30 cellular contexts compared by ENCODE assay signal in genomic region chr6:111253999-111254778, GRCh38.
DNase-seq lines count a peak whose midpoint lies in the region; ATAC-seq, FAIRE-seq and TF ChIP-seq lines count a peak whose summit lies in the region.
"Had no signal": no experiment of that assay in that cellular context is flagged by ENCODE, and none has a peak within 500 bp of the region (broad histone marks: within the 10 kb centered on the region; RNA-seq: fewer than 3 reads in every experiment).

No MANE protein-coding gene starts in this region.

- in situ Hi-C loops in IMR-90 (cut with MboI; ENCODE audit: low sequenced_read_pairs) = no loop called here

- no peak overlapping the region for H3K56ac ChIP-seq in IMR-90 (ENCODE audit: extremely low read depth, insufficient read depth, low read length)

- no peak overlapping the region for H3K18ac ChIP-seq in IMR-90 (ENCODE audit: low read depth, low read length)

- H2BK120ac ChIP-seq in IMR-90 (ENCODE audit: low read depth, low read length) = no peak overlapping the region

- H3K9me1 ChIP-seq in IMR-90 (ENCODE audit: insufficient read depth, low read length) (no peaks in the 10 kb centered on the region), endothelial cell of umbilical vein (replicated peaks; ENCODE audit: control insufficient read depth, extremely low read depth, insufficient read depth, low read length) (no peaks in the 10 kb centered on the region)

- H3K4me3 ChIP-seq in IMR-90 (ENCODE audit: insufficient read depth, low read depth, low read length) (no peak overlapping the region), endothelial cell of umbilical vein (replicated peaks in 1 of 3; ENCODE audit: insufficient read depth in 1 of 3, low read depth in 1 of 3, low read length in 3 of 3) (no peak overlapping the region), SJCRH30 (no peak overlapping the region)
- H3K4me3 ChIP-seq: esophagus squamous epithelium, heart left ventricle, left lung, neural progenitor cell, thyroid gland, vagina had no signal

- no peak for DNase-seq in IMR-90
- no peak for DNase-seq in endothelial cell of umbilical vein (ENCODE audit: low read depth, low spot score)
- DNase-seq in left kidney (ENCODE audit: low read depth, low spot score) = peak; percentile 56
- DNase-seq in SJCRH30 = no peak
- DNase-seq in RWPE1 (ENCODE audit: low spot score) = no peak
- DNase-seq in Right ventricle myocardium superior = no peak
- DNase-seq: ACHN; activated CD4-positive, alpha-beta T cell treated with anti-CD3 and anti-CD28 coated beads for 36 hours; amygdala; brain microvascular endothelial cell; CD4-positive, alpha-beta memory T cell; esophagus squamous epithelium; foreskin keratinocyte; heart left ventricle; left lung; mesenchymal stem cell; NCI-H1930; NCI-H345; NCI-H69; right cardiac atrium; stimulated activated CD4-positive, alpha-beta T cell treated with anti-CD3 and anti-CD28 coated beads, Interleukin-2, amount 100 ng/mL, for 24 hours; T-helper 9 cell; thyroid gland had no signal

- no peak for FAIRE-seq in endothelial cell of umbilical vein (lab: Jason Lieb, UNC)
- FAIRE-seq: D721Med, endometrium, RCC 7860 had no signal

- H3K4me2 ChIP-seq in IMR-90 (ENCODE audit: low read depth, low read length) = no peak overlapping the region
- H3K4me2 ChIP-seq in endothelial cell of umbilical vein (ENCODE audit: insufficient read depth, low read length) = no peak overlapping the region

- H2BK15ac ChIP-seq in IMR-90 (ENCODE audit: low read depth, low read length) = no peak overlapping the region

- H3K9me3 ChIP-seq in ES-I3 (ENCODE audit: control insufficient read depth, insufficient read depth, low read length) (no peaks in the 10 kb centered on the region), IMR-90 (ENCODE audit: control insufficient read depth, insufficient read depth, low read length) (no peaks in the 10 kb centered on the region), endothelial cell of umbilical vein (replicated peaks; ENCODE audit: control insufficient read depth, insufficient read depth, low read length) (no peaks in the 10 kb centered on the region), SJCRH30 (replicated peaks) (no peaks in the 10 kb centered on the region)
- H3K9me3 ChIP-seq: esophagus squamous epithelium, heart left ventricle, left lung, thyroid gland, vagina had no signal

- no peak overlapping the region for H2AK9ac ChIP-seq in IMR-90 (replicated peaks; ENCODE audit: low read depth, low read length, poor library complexity)

- H3K36me3 ChIP-seq in ES-I3 (ENCODE audit: insufficient read depth, low read length) (no peaks in the 10 kb centered on the region), IMR-90 (ENCODE audit: control insufficient read depth, insufficient read depth, low read length) (no peaks in the 10 kb centered on the region), endothelial cell of umbilical vein (ENCODE audit: control insufficient read depth in 2 of 2, extremely low read depth in 1 of 2, insufficient read depth in 2 of 2, low read length in 2 of 2) (no peaks in the 10 kb centered on the region), SJCRH30 (no peaks in the 10 kb centered on the region)
- H3K36me3 ChIP-seq: brain microvascular endothelial cell, esophagus squamous epithelium, heart left ventricle, left lung, neural progenitor cell, thyroid gland, vagina had no signal

- H3K79me1 ChIP-seq in IMR-90 (ENCODE audit: low read depth in 1 of 2, low read length in 2 of 2) = no peaks in the 10 kb centered on the region

- H3K4ac ChIP-seq in IMR-90 (ENCODE audit: low read depth, low read length) = no peak overlapping the region

- H3K4me1 ChIP-seq in ES-I3 (ENCODE audit: insufficient read depth, low read length) = peaks cover 32% of the 10 kb centered on the region
- H3K4me1 ChIP-seq in IMR-90 (ENCODE audit: control insufficient read depth, insufficient read depth, low read length) = peaks cover 2% of the 10 kb centered on the region; the same call in 1 of the 2 replicates
- H3K4me1 ChIP-seq in endothelial cell of umbilical vein (ENCODE audit: control insufficient read depth, extremely low read depth, insufficient read depth, low read length) = peaks cover 3% of the 10 kb centered on the region
- 0 out of 2 replicates have a peak, but pooled peaks cover 2% of the 10 kb centered on the region for H3K4me1 ChIP-seq in SJCRH30
- H3K4me1 ChIP-seq: foreskin keratinocyte, thyroid gland, vagina had no signal

- no peak overlapping the region for H4K8ac ChIP-seq in IMR-90 (ENCODE audit: low read depth in 2 of 2, low read length in 2 of 2)

- dilution Hi-C loops in IMR-90 (cut with HindIII; ENCODE audit: low sequenced_read_pairs, unreplicated experiment) (no loop called here), endothelial cell of umbilical vein (cut with MboI; ENCODE audit: extremely low pct_ligation_motif_present, low sequenced_read_pairs) (no loop called here)

- H4K5ac ChIP-seq in IMR-90 (ENCODE audit: low read depth, low read length) = no peak overlapping the region

- H3K14ac ChIP-seq in IMR-90 (replicated peaks; ENCODE audit: low read depth, low read length) = no peak overlapping the region

- no peak for TF ChIP-seq RAD21 in IMR-90 (IDR thresholded peaks at IDR 0.05; ENCODE audit: low read length)

- CTCF ChIA-PET in IMR-90 (lab: Yijun Ruan, JAX) (interaction anchor here (0.6 kb wide), 1 partner anchor 1038 kb away, joined by 5 read pairs; no protein-coding TSS in a partner anchor), endothelial cell of umbilical vein (lab: Charles Lee) (no interaction called here), RWPE1 (lab: Yijun Ruan, JAX) (no interaction called here)

- no peak overlapping the region for H4K91ac ChIP-seq in IMR-90 (ENCODE audit: insufficient read depth, low read depth, low read length)

- H3K23ac ChIP-seq in IMR-90 (ENCODE audit: low read depth, low read length) = no peak overlapping the region

- no peak overlapping the region for H2BK5ac ChIP-seq in IMR-90 (ENCODE audit: low read depth, low read length, poor library complexity, severe bottlenecking)

- WGBS in IMR-90 (ENCODE audit: extremely low coverage in 2 of 2, insufficient read length in 1 of 2), 2 experiments = 67% methylated on average over 6 of the region's 9 CpGs; no CpG with 5 or more reads in 1 of the 2 experiments

- H2BK20ac ChIP-seq in IMR-90 (ENCODE audit: low read depth, low read length) = no peak overlapping the region

- no peaks in the 10 kb centered on the region for H4K20me1 ChIP-seq in IMR-90 (ENCODE audit: insufficient read depth, low read length)
- H4K20me1 ChIP-seq in endothelial cell of umbilical vein (replicated peaks; ENCODE audit: control insufficient read depth, extremely low read depth, insufficient read depth, low read length) = no peaks in the 10 kb centered on the region

- BruUV-seq in IMR-90 (replicated peaks; lab: Mats Ljungman, UMichigan) (no TSS peak), endothelial cell of umbilical vein (replicated peaks; lab: Mats Ljungman, UMichigan) (no TSS peak)

- H2AK5ac ChIP-seq in IMR-90 (ENCODE audit: low read depth, low read length) = no peak overlapping the region

- H3K9ac ChIP-seq in ES-I3 (ENCODE audit: low read depth, low read length) (peak overlapping the region; percentile 37; the same call in 1 of the 2 replicates), IMR-90 (ENCODE audit: low read depth, low read length) (no peak overlapping the region), endothelial cell of umbilical vein (replicated peaks; ENCODE audit: extremely low read depth, insufficient read depth, low read length) (no peak overlapping the region)
- H3K9ac ChIP-seq: neural progenitor cell had no signal

- H3K27ac ChIP-seq in IMR-90 (ENCODE audit: insufficient read depth, low read length) (no peak overlapping the region), endothelial cell of umbilical vein (ENCODE audit: insufficient read depth, low read depth, low read length) (no peak overlapping the region), SJCRH30 (no peak overlapping the region), RWPE1 (no peak overlapping the region)
- H3K27ac ChIP-seq: brain microvascular endothelial cell, esophagus squamous epithelium, foreskin keratinocyte, heart left ventricle, left lung, neural progenitor cell, thyroid gland, vagina had no signal

- H2AFZ ChIP-seq in IMR-90 (replicated peaks; ENCODE audit: low read length, poor library complexity) (no peak overlapping the region), endothelial cell of umbilical vein (ENCODE audit: low read depth, low read length) (no peak overlapping the region)

- intact Hi-C loops in IMR-90 (cut with micrococcal nuclease) (no loop called here), endothelial cell of umbilical vein (cut with micrococcal nuclease) (no loop called here), Right ventricle myocardium superior (cut with DNase I) (no loop called here)

- ATAC-seq in IMR-90 (ENCODE audit: low read depth) = no peak
- no peak for ATAC-seq in Right ventricle myocardium superior (ENCODE audit: poor library complexity)
- ATAC-seq in GM18519 (IDR thresholded peaks at IDR 0.05; ENCODE audit: low FRiP score, unreplicated experiment) = no peak
- ATAC-seq: activated CD4-positive, alpha-beta T cell treated with anti-CD3 and anti-CD28 coated beads for 36 hours; foreskin keratinocyte; heart left ventricle; left lung; right cardiac atrium had no signal

- TF ChIP-seq CTCF in IMR-90 (conservative IDR thresholded peaks at IDR 0.05; ENCODE audit: low read depth, low read length) (no peak), endothelial cell of umbilical vein (IDR thresholded peaks at IDR 0.05; ENCODE audit: extremely low read depth in 1 of 2, insufficient read depth in 1 of 2, low read depth in 1 of 2, low read length in 2 of 2) (no peak), RWPE1 (conservative IDR thresholded peaks at IDR 0.05; ENCODE audit: low read depth) (no peak)

- TF ChIP-seq POLR2A in IMR-90 (IDR thresholded peaks at IDR 0.05; ENCODE audit: low read depth, low read length) (no peak), endothelial cell of umbilical vein (IDR thresholded peaks at IDR 0.05; ENCODE audit: low read depth, low read length) (no peak)

- POLR2A ChIA-PET in IMR-90 (lab: Charles Lee; ENCODE audit: unreplicated experiment) = no interaction called here
- POLR2A ChIA-PET in endothelial cell of umbilical vein (lab: Charles Lee) = no interaction called here
- POLR2A ChIA-PET in RWPE1 (lab: Yijun Ruan, JAX; ENCODE audit: low non-redundant PET) = interaction anchor here (0.7 kb wide), 1 partner anchor 13 kb away, joined by 4 read pairs; no protein-coding TSS in a partner anchor

- H3K79me2 ChIP-seq in endothelial cell of umbilical vein (ENCODE audit: control insufficient read depth, insufficient read depth, low read length) = no peaks in the 10 kb centered on the region

- no peaks in the 10 kb centered on the region for H3K27me3 ChIP-seq in IMR-90 (ENCODE audit: control insufficient read depth, insufficient read depth, low read length)
- H3K27me3 ChIP-seq in endothelial cell of umbilical vein (ENCODE audit: control insufficient read depth in 2 of 2, insufficient read depth in 2 of 2, low read length in 2 of 2) = peaks cover 19 to 30% of the 10 kb centered on the region in 2 experiments
- no peaks in the 10 kb centered on the region for H3K27me3 ChIP-seq in SJCRH30
- H3K27me3 ChIP-seq: brain microvascular endothelial cell, left lung, thyroid gland, vagina had no signal

TF ChIP-seq in IMR-90, 13 proteins besides CTCF, POLR2A, EP300 and RAD21 (continues in another document):
- peak; percentile 31; the same call in 1 of the 2 replicates for TF ChIP-seq MAFK (IDR thresholded peaks at IDR 0.05; ENCODE audit: low read depth, low read length)
